9 cellular contexts compared by ENCODE assay signal in the genomic region with DNA sequence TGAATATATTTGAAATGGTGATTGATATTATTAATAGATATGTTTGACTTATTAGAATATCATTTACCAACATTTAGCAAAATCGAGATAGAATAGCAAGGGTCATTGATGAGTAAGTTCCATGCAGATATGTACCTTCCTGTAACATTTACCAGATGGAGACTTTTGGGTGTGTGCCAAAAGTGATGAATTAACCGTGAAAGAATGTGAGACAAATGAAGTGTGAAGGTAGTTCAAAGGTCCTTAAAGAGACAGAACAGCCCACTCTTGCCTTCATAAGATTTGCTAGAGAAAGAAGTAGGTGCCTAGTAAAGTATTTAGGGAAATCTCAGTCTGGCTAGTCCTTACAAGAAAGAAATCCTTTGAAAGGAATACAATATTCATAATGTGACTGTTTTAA. TPM values are rescaled to one million over a fixed set of nuclear protein-coding genes. Genes with fewer than 3 reads are reported as not detected.
DNase-seq lines count a peak whose midpoint lies in the region; ATAC-seq and TF ChIP-seq lines count a peak whose summit lies in the region.
"Had no signal": no experiment of that assay in that cellular context is flagged by ENCODE, and none has a peak within 500 bp of the region (broad histone marks: within the 10 kb centered on the region; RNA-seq: fewer than 3 reads in every experiment).

No MANE protein-coding gene starts in this region.

- DNase-seq in DMS 273 (lab: John Stamatoyannopoulos, UW; ENCODE audit: unreplicated experiment) (peak; percentile 88), amniotic epithelial cell (ENCODE audit: low read depth) (peak; percentile 95), left colon (no peak), ovary (no peak), heart left ventricle (no peak)
- no peak for DNase-seq in stimulated activated CD4-positive, alpha-beta T cell treated with anti-CD3 and anti-CD28 coated beads, Interleukin-12 subunit alpha, Interleukin-12 subunit beta, amount 100 ng/mL, for 4 hours
- DNase-seq: naive B cell had no signal

- intact Hi-C loops in left colon (cut with DNase I, micrococcal nuclease): no loop called here
- intact Hi-C loops in ovary (cut with DNase I): loop anchor here in 1 of 4 donors (10.0 kb wide), 1 partner anchor 220 kb away; no protein-coding TSS in a partner anchor
- intact Hi-C loops in heart left ventricle (cut with DNase I): loop anchor here in 2 of 10 donors (5.0 to 10.0 kb wide), 2 partner anchors 48 to 80 kb away; partner anchors contain the start of gene FGD4 (in 1 of the 2)

- peak; percentile 79 for ATAC-seq in left colon
- no peak for ATAC-seq in heart left ventricle
- no peak for ATAC-seq in GM18867 (IDR thresholded peaks at IDR 0.05; ENCODE audit: unreplicated experiment)

- H3K27ac ChIP-seq in ovary (no peak overlapping the region), heart left ventricle (no peak overlapping the region)

- TF ChIP-seq RAD21 in Ishikawa (IDR thresholded peaks at IDR 0.05; ENCODE audit: low read depth): no peak

- TF ChIP-seq CTCF in ovary (IDR thresholded peaks at IDR 0.05) (no peak), heart left ventricle (IDR thresholded peaks at IDR 0.05) (no peak)

- no peaks in the 10 kb centered on the region for H3K27me3 ChIP-seq in ovary
- no peaks in the 10 kb centered on the region for H3K27me3 ChIP-seq in heart left ventricle

- no peaks in the 10 kb centered on the region for H3K9me3 ChIP-seq in ovary
- H3K9me3 ChIP-seq in heart left ventricle: no peaks in the 10 kb centered on the region

- TF ChIP-seq POLR2A in ovary (IDR thresholded peaks at IDR 0.05) (no peak), heart left ventricle (IDR thresholded peaks at IDR 0.05) (no peak)

- TF ChIP-seq EP300 in Ishikawa (IDR thresholded peaks at IDR 0.05; ENCODE audit: borderline replicate concordance): peak; percentile 61; the same call in 1 of the 2 replicates
- TF ChIP-seq EP300 in ovary (IDR thresholded peaks at IDR 0.05): no peak

- H3K4me3 ChIP-seq in ovary: no peak overlapping the region
- no peak overlapping the region for H3K4me3 ChIP-seq in heart left ventricle

- no peaks in the 10 kb centered on the region for H3K4me1 ChIP-seq in ovary (ENCODE audit: insufficient read depth)
- peaks cover 0 to 40% (median 14%) of the 10 kb centered on the region in 12 donors for H3K4me1 ChIP-seq in heart left ventricle

- H3K36me3 ChIP-seq in ovary (no peaks in the 10 kb centered on the region), heart left ventricle (no peaks in the 10 kb centered on the region)

- 22 to 29% (median 28%) methylated on average over 2 of the region's 2 CpGs for WGBS in ovary, 3 donors
- 10 to 21% (median 12%) methylated on average over 2 of the region's 2 CpGs for WGBS in heart left ventricle, 4 donors

TF ChIP-seq in Ishikawa, 13 proteins besides CTCF, POLR2A, EP300 and RAD21:
- TF ChIP-seq CREB1 (IDR thresholded peaks at IDR 0.05; ENCODE audit: low read depth) (no peak), YY1 (IDR thresholded peaks at IDR 0.05; ENCODE audit: low read depth) (no peak), MAX (IDR thresholded peaks at IDR 0.05) (peak; percentile 68), TCF12 (IDR thresholded peaks at IDR 0.05; ENCODE audit: low read depth) (peak; percentile 81), NFIC (IDR thresholded peaks at IDR 0.05) (peak; percentile 97), EGR1 (IDR thresholded peaks at IDR 0.05) (no peak), TAF1 (IDR thresholded peaks at IDR 0.05; ENCODE audit: low read depth) (no peak), FOXM1 (IDR thresholded peaks at IDR 0.05; ENCODE audit: borderline replicate concordance, low read depth) (peak; percentile 38; the same call in 1 of the 2 replicates), ZBTB7A (IDR thresholded peaks at IDR 0.05; ENCODE audit: low read depth) (no peak), TEAD4 (IDR thresholded peaks at IDR 0.05) (peak; percentile 92), CEBPB (IDR thresholded peaks at IDR 0.05) (no peak; the same call in 1 of the 2 replicates)
- TF ChIP-seq, protein P1, sequence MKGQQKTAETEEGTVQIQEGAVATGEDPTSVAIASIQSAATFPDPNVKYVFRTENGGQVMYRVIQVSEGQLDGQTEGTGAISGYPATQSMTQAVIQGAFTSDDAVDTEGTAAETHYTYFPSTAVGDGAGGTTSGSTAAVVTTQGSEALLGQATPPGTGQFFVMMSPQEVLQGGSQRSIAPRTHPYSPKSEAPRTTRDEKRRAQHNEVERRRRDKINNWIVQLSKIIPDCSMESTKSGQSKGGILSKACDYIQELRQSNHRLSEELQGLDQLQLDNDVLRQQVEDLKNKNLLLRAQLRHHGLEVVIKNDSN (IDR thresholded peaks at IDR 0.05): no peak
- TF ChIP-seq, protein P2, sequence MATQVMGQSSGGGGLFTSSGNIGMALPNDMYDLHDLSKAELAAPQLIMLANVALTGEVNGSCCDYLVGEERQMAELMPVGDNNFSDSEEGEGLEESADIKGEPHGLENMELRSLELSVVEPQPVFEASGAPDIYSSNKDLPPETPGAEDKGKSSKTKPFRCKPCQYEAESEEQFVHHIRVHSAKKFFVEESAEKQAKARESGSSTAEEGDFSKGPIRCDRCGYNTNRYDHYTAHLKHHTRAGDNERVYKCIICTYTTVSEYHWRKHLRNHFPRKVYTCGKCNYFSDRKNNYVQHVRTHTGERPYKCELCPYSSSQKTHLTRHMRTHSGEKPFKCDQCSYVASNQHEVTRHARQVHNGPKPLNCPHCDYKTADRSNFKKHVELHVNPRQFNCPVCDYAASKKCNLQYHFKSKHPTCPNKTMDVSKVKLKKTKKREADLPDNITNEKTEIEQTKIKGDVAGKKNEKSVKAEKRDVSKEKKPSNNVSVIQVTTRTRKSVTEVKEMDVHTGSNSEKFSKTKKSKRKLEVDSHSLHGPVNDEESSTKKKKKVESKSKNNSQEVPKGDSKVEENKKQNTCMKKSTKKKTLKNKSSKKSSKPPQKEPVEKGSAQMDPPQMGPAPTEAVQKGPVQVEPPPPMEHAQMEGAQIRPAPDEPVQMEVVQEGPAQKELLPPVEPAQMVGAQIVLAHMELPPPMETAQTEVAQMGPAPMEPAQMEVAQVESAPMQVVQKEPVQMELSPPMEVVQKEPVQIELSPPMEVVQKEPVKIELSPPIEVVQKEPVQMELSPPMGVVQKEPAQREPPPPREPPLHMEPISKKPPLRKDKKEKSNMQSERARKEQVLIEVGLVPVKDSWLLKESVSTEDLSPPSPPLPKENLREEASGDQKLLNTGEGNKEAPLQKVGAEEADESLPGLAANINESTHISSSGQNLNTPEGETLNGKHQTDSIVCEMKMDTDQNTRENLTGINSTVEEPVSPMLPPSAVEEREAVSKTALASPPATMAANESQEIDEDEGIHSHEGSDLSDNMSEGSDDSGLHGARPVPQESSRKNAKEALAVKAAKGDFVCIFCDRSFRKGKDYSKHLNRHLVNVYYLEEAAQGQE (IDR thresholded peaks at IDR 0.05; ENCODE audit: low read depth): no peak

RNA-seq across cellular contexts. Expression of gene FGD4, which starts 45.5 kb away (rescaled TPM):
- total RNA-seq in left colon: 10 to 100 TPM; 54.6 to 84.0 TPM
- 10 to 100 TPM; 28.6 to 85.0 (median 52.9) TPM for total RNA-seq in ovary
- polyA plus RNA-seq in ovary: 10 to 100 TPM; 14.6 to 21.8 TPM
- total RNA-seq in heart left ventricle: 10 to 100 TPM in 8 of 9 donors, 1 to 10 TPM in 1; 7.1 to 36.8 (median 28.5) TPM
- 1 to 10 TPM; 4.5 to 5.1 TPM for polyA plus RNA-seq in heart left ventricle

Comparison
In these comparisons a context has a peak if more than half of its experiments do, and no peak if none do; other contexts are left out.
1. DNase-seq: peak in DMS 273 (single experiment) and amniotic epithelial cell (single experiment); none in left colon (0 of 2), ovary (0 of 5), heart left ventricle (0 of 5) and stimulated activated CD4-positive, alpha-beta T cell treated with anti-CD3 and anti-CD28 coated beads, Interleukin-12 subunit alpha, Interleukin-12 subunit beta, amount 100 ng/mL, for 4 hours (single experiment).